1 cellular context compared by ENCODE assay signal in genomic region chr4:103198111-103198765, GRCh38.
TF ChIP-seq lines count a peak whose summit lies in the region.

CENPE (minus strand) TSS chr4:103198343; CDS start chr4:103198319, 24 bp downstream.

TF ChIP-seq in K562, 482 proteins besides CTCF, POLR2A, EP300 and RAD21 (continued from another document and continues in another):
- no peak for TF ChIP-seq CLOCK (CRISPR knock-in tag; IDR thresholded peaks at IDR 0.05; ENCODE audit: borderline replicate concordance)
- peak in 1 of 2 experiments; percentile 69; a peak in 1 of 4 replicates for TF ChIP-seq CSDE1 (IDR thresholded peaks at IDR 0.05)
- no peak for TF ChIP-seq PPARD (CRISPR knock-in tag; IDR thresholded peaks at IDR 0.05)
- TF ChIP-seq ZNF717 (CRISPR knock-in tag; IDR thresholded peaks at IDR 0.05): no peak
- no peak for TF ChIP-seq CHCHD3 (CRISPR knock-in tag; IDR thresholded peaks at IDR 0.05)
- no peak for TF ChIP-seq ZNF79 (CRISPR knock-in tag; IDR thresholded peaks at IDR 0.05; ENCODE audit: low read depth)
- no peak for TF ChIP-seq ZBTB8A (IDR thresholded peaks at IDR 0.05; ENCODE audit: partially characterized antibody)
- TF ChIP-seq BCL6 (CRISPR knock-in tag; IDR thresholded peaks at IDR 0.05): no peak
- TF ChIP-seq ZBTB2 (IDR thresholded peaks at IDR 0.05): peak; percentile 31; the same call in 1 of the 2 replicates
- TF ChIP-seq ERF (CRISPR knock-in tag; IDR thresholded peaks at IDR 0.05): no peak
- TF ChIP-seq ZBTB33 (CRISPR knock-in tag; IDR thresholded peaks at IDR 0.05): no peak
- no peak for TF ChIP-seq ESRRA (IDR thresholded peaks at IDR 0.05; ENCODE audit: borderline replicate concordance, low read depth)
- peak; percentile 97 for TF ChIP-seq POLR2G (IDR thresholded peaks at IDR 0.05; ENCODE audit: low read depth, low read length)
- TF ChIP-seq RFX7 (CRISPR knock-in tag; IDR thresholded peaks at IDR 0.05): no peak
- no peak for TF ChIP-seq ZNF507 (tag; conservative IDR thresholded peaks at IDR 0.05)
- TF ChIP-seq ZNF280B (CRISPR knock-in tag; IDR thresholded peaks at IDR 0.05): no peak
- no peak for TF ChIP-seq ZNF780A (CRISPR knock-in tag; IDR thresholded peaks at IDR 0.05)
- TF ChIP-seq SIN3A (IDR thresholded peaks at IDR 0.05; ENCODE audit: borderline replicate concordance in 2 of 2, control insufficient read depth in 1 of 2, low read depth in 2 of 2, low read length in 2 of 2): peak; percentile 59 to 75; a peak in 2 of 4 replicates
- peak; percentile 98 for TF ChIP-seq MBD2 (IDR thresholded peaks at IDR 0.05; ENCODE audit: borderline replicate concordance, low read depth)
- TF ChIP-seq HNRNPK (IDR thresholded peaks at IDR 0.05; ENCODE audit: low read depth, low read length, poor library complexity, severe bottlenecking): no peak
- no peak for TF ChIP-seq POLR3G (IDR thresholded peaks at IDR 0.05; ENCODE audit: extremely low read depth, insufficient read length, insufficient replicate concordance)
- TF ChIP-seq TARDBP (IDR thresholded peaks at IDR 0.05): no peak
- peak; percentile 53 for TF ChIP-seq POLR2B (IDR thresholded peaks at IDR 0.05; ENCODE audit: low read depth, partially characterized antibody)
- TF ChIP-seq HCFC1 (IDR thresholded peaks at IDR 0.05; ENCODE audit: low read depth, low read length): peak; percentile 41; the same call in 1 of the 2 replicates
- TF ChIP-seq FOSL1 (tag; conservative IDR thresholded peaks at IDR 0.05): peak; percentile 39; the same call in 1 of the 2 replicates
- TF ChIP-seq GATAD2B (IDR thresholded peaks at IDR 0.05; ENCODE audit: borderline replicate concordance): peak; percentile 64; the same call in 1 of the 2 replicates
- TF ChIP-seq HMGN3 (IDR thresholded peaks at IDR 0.05; ENCODE audit: borderline replicate concordance, extremely low read depth, insufficient read length, low read depth, low read length): no peak
- TF ChIP-seq ZEB2 (IDR thresholded peaks at IDR 0.05): no peak
- no peak for TF ChIP-seq ZFP1 (CRISPR knock-in tag; IDR thresholded peaks at IDR 0.05)
- no peak for TF ChIP-seq E4F1 (CRISPR knock-in tag; IDR thresholded peaks at IDR 0.05; ENCODE audit: borderline replicate concordance)
- no peak for TF ChIP-seq MAFK (IDR thresholded peaks at IDR 0.05; ENCODE audit: low read length)
- TF ChIP-seq SRF (CRISPR knock-in tag; IDR thresholded peaks at IDR 0.05): peak in 1 of 2 experiments; percentile 21; a peak in 2 of 4 replicates
- no peak for TF ChIP-seq STAT5B (CRISPR knock-in tag; IDR thresholded peaks at IDR 0.05)
- no peak for TF ChIP-seq PRPF4 (IDR thresholded peaks at IDR 0.05; ENCODE audit: insufficient read depth, low read depth, low read length, poor library complexity, severe bottlenecking)
- no peak for TF ChIP-seq HMGXB4 (CRISPR knock-in tag; IDR thresholded peaks at IDR 0.05)
- no peak for TF ChIP-seq ILF3 (IDR thresholded peaks at IDR 0.05; ENCODE audit: borderline replicate concordance)
- TF ChIP-seq ZNF263 (CRISPR knock-in tag; IDR thresholded peaks at IDR 0.05; ENCODE audit: borderline replicate concordance): peak; percentile 16; the same call in 1 of the 2 replicates
- TF ChIP-seq SMARCC2 (IDR thresholded peaks at IDR 0.05; ENCODE audit: low read depth): no peak
- TF ChIP-seq SLC30A9 (CRISPR knock-in tag; IDR thresholded peaks at IDR 0.05): no peak
- no peak for TF ChIP-seq ZBTB26 (CRISPR knock-in tag; IDR thresholded peaks at IDR 0.05)
- no peak; the same call in 1 of the 2 replicates for TF ChIP-seq NR2C2 (CRISPR knock-in tag; IDR thresholded peaks at IDR 0.05)
- no peak for TF ChIP-seq NR2C2 (tag; IDR thresholded peaks at IDR 0.05)
- TF ChIP-seq BRF2 (IDR thresholded peaks at IDR 0.05; ENCODE audit: borderline replicate concordance, insufficient read depth, insufficient read length): no peak
- TF ChIP-seq NR4A1 (CRISPR knock-in tag; IDR thresholded peaks at IDR 0.05): no peak
- TF ChIP-seq NR4A1 (tag; IDR thresholded peaks at IDR 0.05): no peak
- no peak for TF ChIP-seq MED1 (CRISPR knock-in tag; IDR thresholded peaks at IDR 0.05; ENCODE audit: borderline replicate concordance)
- TF ChIP-seq E2F3 (CRISPR knock-in tag; IDR thresholded peaks at IDR 0.05): no peak
- peak; percentile 84; the same call in 1 of the 2 replicates for TF ChIP-seq AFF4 (CRISPR knock-in tag; IDR thresholded peaks at IDR 0.05)
- no peak for TF ChIP-seq BRF1 (IDR thresholded peaks at IDR 0.05; ENCODE audit: borderline replicate concordance, extremely low read depth, insufficient read length)
- TF ChIP-seq RFX5 (IDR thresholded peaks at IDR 0.05; ENCODE audit: low read depth, low read length): no peak
- no peak for TF ChIP-seq KDM1A (IDR thresholded peaks at IDR 0.05)
- TF ChIP-seq SAFB (IDR thresholded peaks at IDR 0.05; ENCODE audit: borderline replicate concordance, low read depth, low read length): no peak
